In the genomic region with DNA sequence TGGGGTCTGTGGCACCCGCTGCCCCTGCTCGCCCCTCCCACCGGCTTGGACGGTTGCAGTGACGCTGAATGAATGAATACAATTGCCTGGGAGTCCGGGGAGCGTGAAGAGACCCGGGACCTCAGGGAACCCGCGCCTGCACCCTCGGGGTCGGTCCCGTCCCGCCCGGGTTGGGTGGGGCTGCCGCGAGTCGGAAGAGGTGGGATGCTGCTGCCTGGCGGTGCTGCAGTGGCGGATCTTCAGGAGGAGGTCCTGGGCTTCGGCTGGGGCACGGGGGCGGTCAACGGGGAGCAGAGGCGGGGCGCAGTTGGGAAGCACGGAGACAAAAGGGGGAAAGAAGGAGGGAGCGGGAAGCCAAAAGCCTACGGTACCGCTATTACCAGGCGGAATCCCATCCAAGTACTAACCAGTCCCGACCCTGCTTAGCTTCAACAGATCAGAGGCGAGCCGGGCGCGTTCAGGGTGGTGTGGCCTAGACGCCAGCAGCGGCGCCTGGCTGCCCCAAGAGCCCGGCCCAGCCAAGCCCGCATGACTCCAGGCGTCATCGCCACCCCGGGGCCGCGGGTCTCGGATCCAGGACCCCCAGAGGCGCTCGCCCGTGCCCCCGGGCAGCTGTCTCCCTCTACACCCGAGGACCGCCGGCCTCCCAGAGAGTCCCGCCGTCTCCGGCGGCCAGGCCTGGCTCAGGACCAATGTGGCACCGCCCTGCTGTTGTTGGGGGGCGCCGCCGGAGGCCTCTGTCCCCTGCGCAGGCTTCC, we compare ENCODE assay signal across 8 cellular contexts.
A peak's percentile ranks its signal among the peaks of the same experiment; 100 is the strongest.
DNase-seq lines count a peak whose midpoint lies in the region; ATAC-seq and TF ChIP-seq lines count a peak whose summit lies in the region.
"Not testable (repeated sequence)": the region's sequence is repeated elsewhere in the genome, so short reads cannot be mapped to it uniquely, and the experiment has no call there.

No MANE protein-coding gene starts in this region.

- peak; percentile 99 for ATAC-seq in GM18858 (IDR thresholded peaks at IDR 0.05; ENCODE audit: unreplicated experiment)
- peak; percentile 99 for ATAC-seq in HG02623 (IDR thresholded peaks at IDR 0.05; ENCODE audit: unreplicated experiment)
- ATAC-seq in activated CD8-positive, alpha-beta memory T cell treated with anti-CD3 and anti-CD28 coated beads, Interleukin-2, amount 10 ng/mL, durations not matched to agents 7 days and 5 days: peak; percentile 100
- ATAC-seq in gastrocnemius medialis: peak; percentile 74 to 81

- not testable (repeated sequence) for TF ChIP-seq POLR2A in gastrocnemius medialis (IDR thresholded peaks at IDR 0.05)

- H3K27ac Mint-ChIP-seq in activated CD8-positive, alpha-beta memory T cell treated with anti-CD3 and anti-CD28 coated beads, Interleukin-2, amount 10 ng/mL, durations not matched to agents 7 days and 5 days: peak overlapping the region; percentile 87

- DNase-seq in A172 (ENCODE audit: low spot score): peak; percentile 54
- DNase-seq in KBM-7: peak; percentile 96
- peak; percentile 94 for DNase-seq in activated CD8-positive, alpha-beta memory T cell treated with anti-CD3 and anti-CD28 coated beads, Interleukin-2, amount 10 ng/mL, durations not matched to agents 7 days and 5 days
- DNase-seq in kidney epithelial cell (ENCODE audit: low read depth): not testable (repeated sequence)
- peak in 1 of 2 donors; percentile 56 for DNase-seq in gastrocnemius medialis

- CTCF ChIA-PET in activated CD8-positive, alpha-beta memory T cell treated with anti-CD3 and anti-CD28 coated beads, Interleukin-2, amount 10 ng/mL, durations not matched to agents 7 days and 5 days (lab: Charles Lee): interaction anchor here (2.5 kb wide), 1 partner anchor 1015 kb away, joined by 12 read pairs; no protein-coding TSS in a partner anchor

- peak overlapping the region; percentile 73 for H3K4me3 Mint-ChIP-seq in activated CD8-positive, alpha-beta memory T cell treated with anti-CD3 and anti-CD28 coated beads, Interleukin-2, amount 10 ng/mL, durations not matched to agents 7 days and 5 days

- intact Hi-C loops in gastrocnemius medialis (cut with DNase I; ENCODE audit: low total_unique reads): not testable (repeated sequence)

- peaks cover 22% of the 10 kb centered on the region for H3K36me3 Mint-ChIP-seq in activated CD8-positive, alpha-beta memory T cell treated with anti-CD3 and anti-CD28 coated beads, Interleukin-2, amount 10 ng/mL, durations not matched to agents 7 days and 5 days

- H3K9me3 Mint-ChIP-seq in activated CD8-positive, alpha-beta memory T cell treated with anti-CD3 and anti-CD28 coated beads, Interleukin-2, amount 10 ng/mL, durations not matched to agents 7 days and 5 days (ENCODE audit: low read depth): not testable (repeated sequence)

- H3K27me3 Mint-ChIP-seq in activated CD8-positive, alpha-beta memory T cell treated with anti-CD3 and anti-CD28 coated beads, Interleukin-2, amount 10 ng/mL, durations not matched to agents 7 days and 5 days: peaks cover 38% of the 10 kb centered on the region

- not testable (repeated sequence) for H3K9me3 ChIP-seq in duodenal mucosa (ENCODE audit: control insufficient read depth in 1 of 2, low read length in 2 of 2); gastrocnemius medialis

- peaks cover 0 to 15% of the 10 kb centered on the region in 2 donors for H3K4me1 ChIP-seq in duodenal mucosa (ENCODE audit: control insufficient read depth in 1 of 2, insufficient read depth in 2 of 2, low read length in 2 of 2)
- H3K4me1 ChIP-seq in gastrocnemius medialis: not testable (repeated sequence)

- peaks cover 5 to 23% of the 10 kb centered on the region in 2 donors for H3K27me3 ChIP-seq in duodenal mucosa (ENCODE audit: control insufficient read depth in 1 of 2, insufficient read depth in 2 of 2, low read length in 2 of 2)
- H3K27me3 ChIP-seq in kidney epithelial cell (ENCODE audit: control insufficient read depth, insufficient read depth, low read length): peaks cover 38% of the 10 kb centered on the region
- peaks cover 57 to 68% (median 67%) of the 10 kb centered on the region in 3 donors for H3K27me3 ChIP-seq in gastrocnemius medialis

- peak overlapping the region; percentile 25 to 51 for H3K9ac ChIP-seq in duodenal mucosa (ENCODE audit: low read depth in 1 of 2, low read length in 2 of 2)

- H3K36me3 ChIP-seq in duodenal mucosa (ENCODE audit: control insufficient read depth in 1 of 2, insufficient read depth in 2 of 2, low read length in 2 of 2); kidney epithelial cell (ENCODE audit: control insufficient read depth, insufficient read depth, low read length); gastrocnemius medialis: not testable (repeated sequence)

- TF ChIP-seq CTCF in kidney epithelial cell (IDR thresholded peaks at IDR 0.05; ENCODE audit: insufficient read depth, low read length, poor library complexity, severe bottlenecking); gastrocnemius medialis (IDR thresholded peaks at IDR 0.05 in 4 of 5, conservative IDR thresholded peaks at IDR 0.05 in 1 of 5): not testable (repeated sequence)

- peaks cover 33% of the 10 kb centered on the region for H3K4me1 Mint-ChIP-seq in activated CD8-positive, alpha-beta memory T cell treated with anti-CD3 and anti-CD28 coated beads, Interleukin-2, amount 10 ng/mL, durations not matched to agents 7 days and 5 days

- H3K27ac ChIP-seq in duodenal mucosa (ENCODE audit: low read depth, low read length) (peak overlapping the region; percentile 50), gastrocnemius medialis (peak overlapping the region in 3 of 4 donors; percentile 43 to 52 (median 48))

- H3K4me3 ChIP-seq in duodenal mucosa (ENCODE audit: low read depth in 1 of 2, low read length in 2 of 2): peak overlapping the region; percentile 35 to 66
- H3K4me3 ChIP-seq in kidney epithelial cell (ENCODE audit: low read depth, low read length): peak overlapping the region; percentile 77
- peak overlapping the region; percentile 45 to 52 (median 48) for H3K4me3 ChIP-seq in gastrocnemius medialis

- in situ Hi-C loops in KBM-7 (cut with MboI; ENCODE audit: low pct_unique_long_range_greater_than_20kb, low sequenced_read_pairs); gastrocnemius medialis (cut with MboI; ENCODE audit: low sequenced_read_pairs in 4 of 4): not testable (repeated sequence)
